Comparison of ENCODE assay signal across 9 cellular contexts in genomic region chr15:67142142-67143092, GRCh38.
DNase-seq lines count a peak whose midpoint lies in the region; ATAC-seq and TF ChIP-seq lines count a peak whose summit lies in the region.
"Had no signal": no experiment of that assay in that cellular context is flagged by ENCODE, and none has a peak within 500 bp of the region (broad histone marks: within the 10 kb centered on the region; RNA-seq: fewer than 3 reads in every experiment).

No MANE protein-coding gene starts in this region.

- POLR2A ChIA-PET in PC-9 (lab: Charles Lee; ENCODE audit: unreplicated experiment), result interaction anchor here (0.7 to 1.0 kb wide), 3 partner anchors 10 to 35 kb away, joined by 3 to 4 read pairs (median 3); no protein-coding TSS in a partner anchor

- no peak for ATAC-seq in HG03571 (IDR thresholded peaks at IDR 0.05; ENCODE audit: unreplicated experiment)

- H3K4me2 ChIP-seq in PC-9, result no peak overlapping the region

- no peaks in the 10 kb centered on the region; the same call in 1 of the 2 replicates for H4K20me1 ChIP-seq in PC-9 (ENCODE audit: insufficient read depth)

- peaks cover 54% of the 10 kb centered on the region for H3K4me1 ChIP-seq in PC-9 (replicated peaks; ENCODE audit: insufficient read depth)

- BruUV-seq in PC-9 (replicated peaks; lab: Mats Ljungman, UMichigan), result no TSS peak

- H3K36me3 ChIP-seq in PC-9 (ENCODE audit: low read depth), result peaks cover 5% of the 10 kb centered on the region; the same call in 1 of the 2 replicates

- no peaks in the 10 kb centered on the region for H3K9me3 ChIP-seq in PC-9 (ENCODE audit: insufficient read depth, low read depth)
- H3K9me3 ChIP-seq: Caco-2 had no signal

- H3K4me3 ChIP-seq in AG10803 (ENCODE audit: low read length) (no peak overlapping the region), PC-9 (no peak overlapping the region), coronary artery (no peak overlapping the region)

- CTCF ChIA-PET in PC-9 (lab: Charles Lee), result no interaction called here

- no peaks in the 10 kb centered on the region for H3K27me3 ChIP-seq in PC-9 (ENCODE audit: insufficient read depth, low read depth)

- H3K9me2 ChIP-seq in PC-9 (ENCODE audit: insufficient read depth), result no peaks in the 10 kb centered on the region

- peak; percentile 75 for DNase-seq in AG10803 (ENCODE audit: low read depth)
- DNase-seq in PC-9, result no peak
- no peak for DNase-seq in epithelial cell of prostate (ENCODE audit: low read depth, low spot score)
- DNase-seq in myocyte (ENCODE audit: low read depth), result peak; percentile 73
- DNase-seq in iPS-NIHi7 (ENCODE audit: extremely low spot score), result no peak
- no peak for DNase-seq in coronary artery (ENCODE audit: low spot score)
- no peak for DNase-seq in stimulated activated CD4-positive, alpha-beta T cell treated with anti-CD3 and anti-CD28 coated beads, Interleukin-12 subunit alpha, Interleukin-12 subunit beta, amount 100 ng/mL, for 4 hours
- DNase-seq: Caco-2 had no signal

- peaks cover 97% of the 10 kb centered on the region for H3K79me2 ChIP-seq in PC-9 (ENCODE audit: low read depth)

- H2AFZ ChIP-seq in PC-9, result no peak overlapping the region

- intact Hi-C loops in PC-9 (cut with micrococcal nuclease; ENCODE audit: unreplicated experiment), result no loop called here

- TF ChIP-seq CTCF in AG10803 (conservative IDR thresholded peaks at IDR 0.05; ENCODE audit: low read length), result 0 out of 2 replicates have a peak, but pooled peaks have one; percentile 2
- TF ChIP-seq CTCF in PC-9 (conservative IDR thresholded peaks at IDR 0.05), result no peak
- no peak for TF ChIP-seq CTCF in coronary artery (IDR thresholded peaks at IDR 0.05)

- peaks cover 62% of the 10 kb centered on the region for H3F3A ChIP-seq in PC-9 (ENCODE audit: insufficient read depth, low read depth)

- peak overlapping the region; percentile 96 for H3K27ac ChIP-seq in PC-9
- H3K27ac ChIP-seq in epithelial cell of prostate, result peak overlapping the region; percentile 93
- H3K27ac ChIP-seq in coronary artery, result no peak overlapping the region

Comparison
In these comparisons a context has a peak if more than half of its experiments do, and no peak if none do; other contexts are left out.
1. DNase-seq: peak in AG10803 (single experiment) and myocyte (single experiment); none in PC-9 (0 of 2), epithelial cell of prostate (single experiment), iPS-NIHi7 (single experiment), coronary artery (single experiment) and stimulated activated CD4-positive, alpha-beta T cell treated with anti-CD3 and anti-CD28 coated beads, Interleukin-12 subunit alpha, Interleukin-12 subunit beta, amount 100 ng/mL, for 4 hours (single experiment).
2. H3K27ac ChIP-seq: peak in PC-9 (single experiment) and epithelial cell of prostate (single experiment); none in coronary artery (0 of 2).